8 cellular contexts compared by ENCODE assay signal in genomic region chr1:29230204-29230552, GRCh38. TPM values are rescaled to one million over a fixed set of nuclear protein-coding genes. Genes with fewer than 3 reads are reported as not detected.
DNase-seq lines count a peak whose midpoint lies in the region; ATAC-seq, FAIRE-seq and TF ChIP-seq lines count a peak whose summit lies in the region.

No MANE protein-coding gene starts in this region.

- H3K4me2 ChIP-seq in A549 (peak overlapping the region; percentile 87), mammary epithelial cell (ENCODE audit: insufficient read depth, low read depth, low read length) (peak overlapping the region; percentile 77)

- peaks cover 33% of the 10 kb centered on the region for H3K79me2 ChIP-seq in mammary epithelial cell (ENCODE audit: insufficient read depth, low read length)

- H3K9ac ChIP-seq in HUES48 (ENCODE audit: low read depth, low read length), result peak overlapping the region; percentile 71
- H3K9ac ChIP-seq in mammary epithelial cell (ENCODE audit: insufficient read depth, low read length), result peak overlapping the region; percentile 91
- peak overlapping the region; percentile 92 for H3K9ac ChIP-seq in mucosa of stomach (ENCODE audit: low read length)

- no TSS peak for BruUV-seq in mammary epithelial cell (replicated peaks; lab: Mats Ljungman, UMichigan)

- 2% methylated on average over 4 of the region's 4 CpGs for WGBS in A549 (ENCODE audit: missing lambda C conversion rate)
- WGBS in mammary epithelial cell (ENCODE audit: low coverage, missing lambda C conversion rate), result 9% methylated on average over 4 of the region's 4 CpGs

- no peak for TF ChIP-seq RAD21 in A549 (conservative IDR thresholded peaks at IDR 0.05 in 1 of 2, IDR thresholded peaks at IDR 0.05 in 1 of 2)

- TF ChIP-seq CTCF in A549 (IDR thresholded peaks at IDR 0.05), result no peak
- TF ChIP-seq CTCF in mammary epithelial cell (conservative IDR thresholded peaks at IDR 0.05 in 1 of 2, IDR thresholded peaks at IDR 0.05 in 1 of 2; ENCODE audit: extremely low read depth in 1 of 2, insufficient read depth in 1 of 2, low read depth in 1 of 2, low read length in 2 of 2), result no peak
- TF ChIP-seq CTCF in GM10266 (IDR thresholded peaks at IDR 0.05; ENCODE audit: control insufficient read depth, insufficient read depth, low read depth, missing control alignments), result no peak

- peak overlapping the region; percentile 94 for H2AFZ ChIP-seq in mammary epithelial cell (ENCODE audit: low read depth, low read length)

- H3K9me3 ChIP-seq in A549, result no peaks in the 10 kb centered on the region
- no peaks in the 10 kb centered on the region for H3K9me3 ChIP-seq in HUES48 (ENCODE audit: control insufficient read depth, insufficient read depth, low read length)
- H3K9me3 ChIP-seq in mammary epithelial cell (replicated peaks; ENCODE audit: insufficient read depth, low read length), result no peaks in the 10 kb centered on the region
- H3K9me3 ChIP-seq in mucosa of stomach (ENCODE audit: control insufficient read depth, low read length), result no peaks in the 10 kb centered on the region

- no peak for FAIRE-seq in A549 (lab: Jason Lieb, UNC)

- in situ Hi-C loops in mammary epithelial cell (cut with MboI; ENCODE audit: low sequenced_read_pairs in 2 of 2), result loop anchor here (10.0 to 25.0 kb wide), 5 partner anchors 232 to 1485 kb away; partner anchors contain the start of gene MATN1 (in 1 of the 2)

- TF ChIP-seq POLR2A in A549 (IDR thresholded peaks at IDR 0.05; ENCODE audit: low read length), result no peak

- CTCF ChIA-PET in A549 (lab: Yijun Ruan, JAX) (interaction anchor here (0.6 to 1.6 kb wide), 2 partner anchors 9 to 213 kb away, joined by 3 to 5 read pairs; no protein-coding TSS in a partner anchor), mammary epithelial cell (lab: Charles Lee; ENCODE audit: low non-redundant PET) (no interaction called here)

- POLR2A ChIA-PET in A549 (lab: Yijun Ruan, JAX), result interaction anchor here (1.0 to 1.6 kb wide), 2 partner anchors 9 to 26 kb away, joined by 3 to 4 read pairs; no protein-coding TSS in a partner anchor

- DNase-seq in A549 (ENCODE audit: low read depth in 1 of 2, low spot score in 1 of 2) (no peak), mammary epithelial cell (no peak), GM10266 (ENCODE audit: extremely low spot score) (no peak), A172 (ENCODE audit: low spot score) (no peak), iPS-NIHi11 (ENCODE audit: low spot score) (no peak)

- H3K4me3 ChIP-seq in A549 (peak overlapping the region; percentile 87), HUES48 (ENCODE audit: low read depth, low read length) (peak overlapping the region; percentile 75), mammary epithelial cell (replicated peaks in 1 of 3; ENCODE audit: insufficient read depth in 1 of 3, low read depth in 2 of 3, low read length in 3 of 3) (peak overlapping the region; percentile 75 to 96 (median 92)), mucosa of stomach (ENCODE audit: low read length) (peak overlapping the region; percentile 90)

- dilution Hi-C loops in mammary epithelial cell (cut with HindIII; ENCODE audit: low sequenced_read_pairs), result loop anchor here (25.0 kb wide), 1 partner anchor 482 kb away; no protein-coding TSS in a partner anchor

- H3K27ac ChIP-seq in A549 (peak overlapping the region; percentile 82 to 95), HUES48 (ENCODE audit: low read depth, low read length) (peak overlapping the region; percentile 80), mammary epithelial cell (ENCODE audit: insufficient read depth, low read depth, low read length) (peak overlapping the region; percentile 85)

- peaks cover 10% of the 10 kb centered on the region; the same call in 2 of the 3 replicates for H3K4me1 ChIP-seq in A549
- peaks cover 10% of the 10 kb centered on the region; the same call in 1 of the 2 replicates for H3K4me1 ChIP-seq in HUES48 (ENCODE audit: control insufficient read depth, insufficient read depth, low read length)
- peaks cover 13% of the 10 kb centered on the region for H3K4me1 ChIP-seq in mammary epithelial cell (ENCODE audit: insufficient read depth, low read length)
- H3K4me1 ChIP-seq in mucosa of stomach (ENCODE audit: control insufficient read depth, insufficient read depth, low read length), result peaks cover 8% of the 10 kb centered on the region

- ATAC-seq in A549 (no peak), HG03196 (IDR thresholded peaks at IDR 0.05; ENCODE audit: unreplicated experiment) (no peak)

- H3K27me3 ChIP-seq in HUES48 (ENCODE audit: control insufficient read depth, insufficient read depth, low read length), result no peaks in the 10 kb centered on the region
- no peaks in the 10 kb centered on the region for H3K27me3 ChIP-seq in mammary epithelial cell (ENCODE audit: insufficient read depth, low read length)
- no peaks in the 10 kb centered on the region for H3K27me3 ChIP-seq in mucosa of stomach (ENCODE audit: control insufficient read depth, insufficient read depth, low read length)

- no peak for TF ChIP-seq EP300 in A549 (IDR thresholded peaks at IDR 0.05)

- H3K36me3 ChIP-seq in HUES48 (ENCODE audit: control insufficient read depth, insufficient read depth, low read length) (no peaks in the 10 kb centered on the region), mammary epithelial cell (ENCODE audit: insufficient read depth, low read length) (no peaks in the 10 kb centered on the region), mucosa of stomach (ENCODE audit: control insufficient read depth, insufficient read depth, low read length) (no peaks in the 10 kb centered on the region)

- no peaks in the 10 kb centered on the region for H4K20me1 ChIP-seq in mammary epithelial cell (ENCODE audit: insufficient read depth, low read length)

- intact Hi-C loops in mammary epithelial cell (cut with micrococcal nuclease), result loop anchor here (5.0 to 10.0 kb wide), 2 partner anchors 345 to 1547 kb away; no protein-coding TSS in a partner anchor

TF ChIP-seq in A549, 52 proteins besides CTCF, POLR2A, EP300 and RAD21 (continues in another document):
- TF ChIP-seq REST (IDR thresholded peaks at IDR 0.05) (peak; percentile 43), SREBF2 (IDR thresholded peaks at IDR 0.05) (no peak), EHF (CRISPR knock-in tag; IDR thresholded peaks at IDR 0.05) (no peak), PHF8 (IDR thresholded peaks at IDR 0.05; ENCODE audit: borderline replicate concordance, low read depth) (no peak), CBX2 (IDR thresholded peaks at IDR 0.05; ENCODE audit: borderline replicate concordance, low read depth) (no peak), KDM5A (IDR thresholded peaks at IDR 0.05) (no peak), HDAC2 (IDR thresholded peaks at IDR 0.05) (0 out of 2 replicates have a peak, but pooled peaks have one; percentile 38), KDM1A (IDR thresholded peaks at IDR 0.05; ENCODE audit: low read depth) (peak; percentile 72), ZC3H11A (IDR thresholded peaks at IDR 0.05) (no peak)

RNA-seq across cellular contexts. Expression of gene MECR, which starts 0.6 kb away (rescaled TPM):
- polyA plus RNA-seq in A549 (2011; rRNA removed) (18.0 and 21.4 TPM in 2 replicates), A549 (2017; fragmentation: RNase III; extraction: RNeasy Plus Mini Kit Qiagen cat#74134 plus additional on column Dnase treatment) (13.0 to 14.2 TPM (median 13.2 TPM) in 3 replicates), mammary epithelial cell (31.3 TPM)
- 27.8 and 31.4 TPM in 2 replicates for polyA plus RNA-seq in A549 (2012; cell fraction: cytosol; rRNA removed)
- polyA plus RNA-seq in A549 (2012; cell fraction: nucleus; rRNA removed), result 20.9 and 22.6 TPM in 2 replicates
- 28.2 and 29.4 TPM in 2 replicates for polyA minus RNA-seq in A549 (2011; rRNA and poly(A)+ RNA removed)
- total RNA-seq in mammary epithelial cell, result 10 to 100 TPM; 28.7 to 35.4 TPM
- polyA minus RNA-seq in mammary epithelial cell, result 41.2 TPM
- total RNA-seq in A172 (2014; rRNA removed; shearing (Covaris generic)), result 13.9 and 16.8 TPM in 2 replicates

RNA-seq across cellular contexts. Expression of gene PTPRU, which starts 6.1 kb away (rescaled TPM):
- polyA plus RNA-seq in A549 (2011; rRNA removed) (5.7 and 6.1 TPM in 2 replicates), A549 (2017; fragmentation: RNase III; extraction: RNeasy Plus Mini Kit Qiagen cat#74134 plus additional on column Dnase treatment) (5.6 to 6.1 TPM (median 5.9 TPM) in 3 replicates), mammary epithelial cell (29.4 TPM)
- polyA plus RNA-seq in A549 (2012; cell fraction: cytosol; rRNA removed), result 8.4 and 9.9 TPM in 2 replicates
- polyA plus RNA-seq in A549 (2012; cell fraction: nucleus; rRNA removed), result 23.1 and 27.8 TPM in 2 replicates
- polyA minus RNA-seq in A549 (2011; rRNA and poly(A)+ RNA removed), result 10.8 and 13.6 TPM in 2 replicates
- 10 to 100 TPM; 38.9 to 46.3 TPM for total RNA-seq in mammary epithelial cell
- polyA minus RNA-seq in mammary epithelial cell, result 53.0 TPM
- 3.0 and 7.4 TPM in 2 replicates for total RNA-seq in A172 (2014; rRNA removed; shearing (Covaris generic))

RNA-seq across cellular contexts. Expression of gene SRSF4, which starts 48.5 kb away (rescaled TPM):
- polyA plus RNA-seq in A549 (2011; rRNA removed) (43.6 and 45.6 TPM in 2 replicates), A549 (2017; fragmentation: RNase III; extraction: RNeasy Plus Mini Kit Qiagen cat#74134 plus additional on column Dnase treatment) (51.4 to 64.5 TPM (median 55.9 TPM) in 3 replicates), mammary epithelial cell (42.9 TPM)
- polyA plus RNA-seq in A549 (2012; cell fraction: cytosol; rRNA removed), result 27.6 and 35.7 TPM in 2 replicates
- 41.8 and 72.8 TPM in 2 replicates for polyA plus RNA-seq in A549 (2012; cell fraction: nucleus; rRNA removed)
- polyA minus RNA-seq in A549 (2011; rRNA and poly(A)+ RNA removed), result 26.6 and 28.3 TPM in 2 replicates
- 10 to 100 TPM; 22.5 to 93.1 TPM for total RNA-seq in mammary epithelial cell
- polyA minus RNA-seq in mammary epithelial cell, result 22.4 TPM
- 28.6 and 31.3 TPM in 2 replicates for total RNA-seq in A172 (2014; rRNA removed; shearing (Covaris generic))
